14 cellular contexts compared by ENCODE assay signal in the genomic region with DNA sequence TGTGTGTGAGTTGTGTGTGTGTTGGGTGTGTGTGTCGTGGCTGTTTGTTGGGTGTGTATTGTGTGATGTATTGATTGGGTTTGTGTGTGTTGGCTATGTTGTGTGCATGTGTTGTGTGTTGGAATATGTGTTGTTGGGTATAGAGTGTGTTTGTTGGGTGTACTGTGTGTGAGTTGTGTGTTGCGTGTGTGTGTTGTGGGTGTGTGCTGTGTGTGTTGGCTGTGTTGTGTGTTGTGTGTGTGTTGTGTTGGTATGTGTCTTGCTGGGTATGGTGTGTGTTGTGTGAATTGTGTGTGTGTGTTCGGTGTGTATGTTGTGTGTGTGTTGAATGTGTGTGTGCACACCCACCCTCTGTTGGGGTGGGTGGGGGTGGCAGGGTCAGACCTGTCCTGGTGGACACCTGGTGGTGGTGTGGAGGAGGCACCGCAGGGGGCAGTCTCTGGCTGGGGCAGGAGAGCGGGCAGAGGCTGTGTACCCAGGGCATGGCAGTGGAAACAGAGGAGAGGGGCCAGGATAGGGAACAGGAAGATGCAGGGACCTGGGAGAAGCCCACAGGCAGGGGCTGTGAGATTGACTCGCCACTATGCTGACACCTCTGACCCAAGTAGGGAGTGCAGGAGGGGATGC. TPM values are rescaled to one million over a fixed set of nuclear protein-coding genes. Genes with fewer than 3 reads are reported as not detected.
A peak's percentile ranks its signal among the peaks of the same experiment; 100 is the strongest.
DNase-seq lines count a peak whose midpoint lies in the region; ATAC-seq and TF ChIP-seq lines count a peak whose summit lies in the region.
"Had no signal": no experiment of that assay in that cellular context is flagged by ENCODE, and none has a peak within 500 bp of the region (broad histone marks: within the 10 kb centered on the region; RNA-seq: fewer than 3 reads in every experiment).

No MANE protein-coding gene starts in this region.

- no peaks in the 10 kb centered on the region for H3K9me3 Mint-ChIP-seq in type B pancreatic cell
- H3K9me3 Mint-ChIP-seq: naive thymus-derived CD8-positive, alpha-beta T cell had no signal

- H3K27me3 ChIP-seq in Panc1 (ENCODE audit: control insufficient read depth, insufficient read depth, low read length) (no peaks in the 10 kb centered on the region), dorsolateral prefrontal cortex (no peaks in the 10 kb centered on the region)
- H3K27me3 ChIP-seq: colonic mucosa, sigmoid colon, transverse colon had no signal

- H3K27ac ChIP-seq in Panc1 (ENCODE audit: low read length), result no peak overlapping the region
- no peak overlapping the region for H3K27ac ChIP-seq in dorsolateral prefrontal cortex
- H3K27ac ChIP-seq: colonic mucosa, sigmoid colon, transverse colon had no signal

- H3K4me3 ChIP-seq in Panc1 (ENCODE audit: low read depth in 2 of 2, low read length in 2 of 2) (no peak overlapping the region), epithelial cell of esophagus (ENCODE audit: low read length) (no peak overlapping the region), dorsolateral prefrontal cortex (no peak overlapping the region)
- H3K4me3 ChIP-seq: colonic mucosa, sigmoid colon, transverse colon had no signal

- ATAC-seq in Panc1, result peak; percentile 83
- ATAC-seq in Right ventricle myocardium inferior, result no peak
- ATAC-seq: naive thymus-derived CD8-positive, alpha-beta T cell had no signal

- intact Hi-C loops in Panc1 (cut with micrococcal nuclease; ENCODE audit: unreplicated experiment), result no loop called here
- intact Hi-C loops in dorsolateral prefrontal cortex (cut with DNase I), result no loop called here
- intact Hi-C loops in Right ventricle myocardium inferior (cut with DNase I), result no loop called here

- BruUV-seq in Panc1 (replicated peaks; lab: Mats Ljungman, UMichigan), result no TSS peak

- H3K36me3 Mint-ChIP-seq in type B pancreatic cell, result no peaks in the 10 kb centered on the region
- H3K36me3 Mint-ChIP-seq: activated naive CD8-positive, alpha-beta T cell; naive thymus-derived CD8-positive, alpha-beta T cell had no signal

- DNase-seq in NCI-H82 (lab: John Stamatoyannopoulos, UW), result peak; percentile 38
- DNase-seq in NCI-H82 treated with DMSO at 0.1 percent for 48 hours (lab: John Stamatoyannopoulos, UW; ENCODE audit: unreplicated experiment), result no peak
- no peak for DNase-seq in Panc1 (ENCODE audit: low read depth, low spot score)
- no peak for DNase-seq in epithelial cell of esophagus (ENCODE audit: low read depth)
- DNase-seq in type B pancreatic cell (ENCODE audit: extremely low spot score, unreplicated experiment), result no peak
- DNase-seq in dorsolateral prefrontal cortex, result no peak
- DNase-seq in Right ventricle myocardium inferior (ENCODE audit: missing footprints), result no peak
- no peak for DNase-seq in T-helper 1 cell
- DNase-seq: colonic mucosa; GF-D8; naive thymus-derived CD8-positive, alpha-beta T cell; sigmoid colon; transverse colon had no signal

- no peaks in the 10 kb centered on the region for H3K27me3 Mint-ChIP-seq in type B pancreatic cell

- H3K4me1 ChIP-seq in Panc1 (ENCODE audit: control insufficient read depth, insufficient read depth, low read length), result no peaks in the 10 kb centered on the region
- H3K4me1 ChIP-seq: colonic mucosa, sigmoid colon, transverse colon had no signal

- in situ Hi-C loops in Panc1 (cut with HindIII; ENCODE audit: low pct_unique_long_range_greater_than_20kb, low sequenced_read_pairs), result no loop called here

- TF ChIP-seq CTCF in Panc1 (IDR thresholded peaks at IDR 0.05), result no peak
- peak; percentile 19 for TF ChIP-seq CTCF in epithelial cell of esophagus (IDR thresholded peaks at IDR 0.05; ENCODE audit: insufficient read depth, low read depth, low read length, missing control alignments)
- peak; percentile 48 for TF ChIP-seq CTCF in type B pancreatic cell (conservative IDR thresholded peaks at IDR 0.05)
- TF ChIP-seq CTCF in dorsolateral prefrontal cortex (IDR thresholded peaks at IDR 0.05 in 54 of 56, conservative IDR thresholded peaks at IDR 0.05 in 2 of 56; ENCODE audit: low read depth in 1 of 56, partially characterized antibody in 56 of 56), result no peak

- POLR2A ChIA-PET in Panc1 (lab: Charles Lee), result no interaction called here

- H3K36me3 ChIP-seq in Panc1 (ENCODE audit: control insufficient read depth, insufficient read depth, low read length), result no peaks in the 10 kb centered on the region
- H3K36me3 ChIP-seq: colonic mucosa, sigmoid colon, transverse colon had no signal

- H3K9me3 ChIP-seq in Panc1 (ENCODE audit: control insufficient read depth, insufficient read depth, low read depth, low read length), result no peaks in the 10 kb centered on the region
- H3K9me3 ChIP-seq: colonic mucosa, sigmoid colon, transverse colon had no signal

- peaks cover 16% of the 10 kb centered on the region for H3K4me1 Mint-ChIP-seq in type B pancreatic cell (ENCODE audit: unreplicated experiment)
- H3K4me1 Mint-ChIP-seq: naive thymus-derived CD8-positive, alpha-beta T cell had no signal

- CTCF ChIA-PET in Panc1 (lab: Charles Lee), result no interaction called here

- H3K27ac Mint-ChIP-seq in type B pancreatic cell, result no peak overlapping the region
- H3K27ac Mint-ChIP-seq: activated naive CD8-positive, alpha-beta T cell; naive thymus-derived CD8-positive, alpha-beta T cell had no signal

- H3K4me3 Mint-ChIP-seq in type B pancreatic cell, result no peak overlapping the region
- H3K4me3 Mint-ChIP-seq: activated naive CD8-positive, alpha-beta T cell; naive thymus-derived CD8-positive, alpha-beta T cell had no signal

RNA-seq across cellular contexts. Expression of a gene that starts 25.5 kb away (rescaled TPM):
- total RNA-seq in Panc1 (2021; ENCODE audit: unreplicated experiment), result 36.2 TPM
- 29.3 TPM for polyA plus RNA-seq in Panc1 (2012; ENCODE audit: insufficient read length)
- 23.6 and 57.2 TPM in 2 replicates for total RNA-seq in type B pancreatic cell (ENCODE audit: low replicate concordance)
- 10 to 100 TPM in 115 of 120 experiments, 1 to 10 TPM in 5; 8.4 to 47.3 (median 17.5) TPM for total RNA-seq in dorsolateral prefrontal cortex
- 29.7 TPM for total RNA-seq in Right ventricle myocardium inferior
- polyA plus RNA-seq: naive thymus-derived CD8-positive, alpha-beta T cell had no signal

Comparison
In these comparisons a context has a peak if more than half of its experiments do, and no peak if none do; other contexts are left out.
1. CTCF ChIP-seq: peak in epithelial cell of esophagus (single experiment) and type B pancreatic cell (single experiment); none in Panc1 (single experiment) and dorsolateral prefrontal cortex (0 of 56).